Comparison of ENCODE assay signal across 35 cellular contexts in genomic region chr3:100423611-100424010, GRCh38.
"Had no signal": no experiment of that assay in that cellular context is flagged by ENCODE, and none has a peak within 500 bp of the region (broad histone marks: within the 10 kb centered on the region; RNA-seq: fewer than 3 reads in every experiment).

No MANE protein-coding gene starts in this region.

- H3K27me3 Mint-ChIP-seq: activated B cell treated with CpG ODN at 0.5 μM for 24 hours; activated CD4-positive, alpha-beta memory T cell treated with anti-CD3 and anti-CD28 coated beads for 36 hours; activated CD8-positive, alpha-beta T cell treated with anti-CD3 and anti-CD28 coated beads for 36 hours had no signal

- H3K9me3 Mint-ChIP-seq: activated B cell treated with CpG ODN at 0.5 μM for 24 hours; activated CD4-positive, alpha-beta memory T cell treated with anti-CD3 and anti-CD28 coated beads for 36 hours; activated CD4-positive, alpha-beta T cell treated with anti-CD3 and anti-CD28 coated beads, Interleukin-2, amount 10 ng/mL, durations not matched to agents 24 days and 14 days; activated CD8-positive, alpha-beta T cell treated with anti-CD3 and anti-CD28 coated beads for 36 hours; activated naive CD4-positive, alpha-beta T cell treated with anti-CD3 and anti-CD28 coated beads for 36 hours; activated naive CD4-positive, alpha-beta T cell treated with anti-CD3 and anti-CD28 coated beads, Interleukin-2, amount 50 U/mL, for 72 hours; activated naive CD8-positive, alpha-beta T cell treated with anti-CD3 and anti-CD28 coated beads for 36 hours; activated T-cell treated with anti-CD3 and anti-CD28 coated beads, Interleukin-2, amount 50 U/mL, for 4 hours; activated T-cell treated with anti-CD3 and anti-CD28 coated beads, Interleukin-2, amount 50 U/mL, for 72 hours; activated T-helper 1 cell treated with anti-CD3 and anti-CD28 coated beads, Interleukin-12 subunit alpha, Interleukin-12 subunit beta, Interleukin-2, Interleukin-4 antibody, amounts not matched to agents 30 ng/mL and 10 ng/mL and 1 ng/mL, durations not matched to agents 14 hours and 24 hours and 36 hours; activated T-helper 17 cell treated with anti-CD3 and anti-CD28 coated beads, Interleukin-2, amount 50 U/mL, for 72 hours; central memory CD8-positive, alpha-beta T cell; T-helper 1 cell treated with Interleukin-12 subunit alpha and Interleukin-12 subunit beta and Interleukin-4 antibody, amounts not matched to agents 30 μg/mL and 1 μg/mL, for 36 hours; T-helper 2 cell treated with Interferon-gamma antibody and Interleukin-4, amounts not matched to agents 5 μg/mL and 100 μg/mL, for 36 hours had no signal

- H3K36me3 Mint-ChIP-seq: activated CD4-positive, alpha-beta memory T cell treated with anti-CD3 and anti-CD28 coated beads for 36 hours; activated naive CD4-positive, alpha-beta T cell treated with anti-CD3 and anti-CD28 coated beads, Interleukin-2, amount 50 U/mL, for 72 hours; activated naive CD8-positive, alpha-beta T cell treated with anti-CD3 and anti-CD28 coated beads for 36 hours had no signal

- H3K4me3 ChIP-seq: adrenal gland, body of pancreas, breast epithelium had no signal

- H3K27ac Mint-ChIP-seq: activated B cell treated with CpG ODN at 0.5 μM for 24 hours; activated CD4-positive, alpha-beta memory T cell treated with anti-CD3 and anti-CD28 coated beads for 36 hours; activated CD4-positive, alpha-beta T cell treated with anti-CD3 and anti-CD28 coated beads, Interleukin-2, amount 10 ng/mL, durations not matched to agents 24 days and 14 days; activated CD8-positive, alpha-beta T cell treated with anti-CD3 and anti-CD28 coated beads for 36 hours; activated naive CD4-positive, alpha-beta T cell treated with anti-CD3 and anti-CD28 coated beads for 36 hours; activated naive CD4-positive, alpha-beta T cell treated with anti-CD3 and anti-CD28 coated beads, Interleukin-2, amount 50 U/mL, for 72 hours; activated naive CD8-positive, alpha-beta T cell treated with anti-CD3 and anti-CD28 coated beads for 36 hours; activated T-cell treated with anti-CD3 and anti-CD28 coated beads, Interleukin-2, amount 50 U/mL, for 72 hours; activated T-helper 1 cell treated with anti-CD3 and anti-CD28 coated beads, Interleukin-12 subunit alpha, Interleukin-12 subunit beta, Interleukin-2, Interleukin-4 antibody, amounts not matched to agents 30 ng/mL and 10 ng/mL and 1 ng/mL, durations not matched to agents 14 hours and 24 hours and 36 hours; activated T-helper 17 cell treated with anti-CD3 and anti-CD28 coated beads, Interleukin-2, amount 50 U/mL, for 72 hours; T-helper 1 cell treated with Interleukin-12 subunit alpha and Interleukin-12 subunit beta and Interleukin-4 antibody, amounts not matched to agents 30 μg/mL and 1 μg/mL, for 36 hours; T-helper 2 cell treated with Interferon-gamma antibody and Interleukin-4, amounts not matched to agents 5 μg/mL and 100 μg/mL, for 36 hours had no signal

- H3K9me3 ChIP-seq: adrenal gland, body of pancreas, breast epithelium had no signal

- H3K4me3 Mint-ChIP-seq: activated B cell treated with CpG ODN at 0.5 μM for 24 hours; activated CD4-positive, alpha-beta memory T cell treated with anti-CD3 and anti-CD28 coated beads for 36 hours; activated CD4-positive, alpha-beta T cell treated with anti-CD3 and anti-CD28 coated beads, Interleukin-2, amount 10 ng/mL, durations not matched to agents 24 days and 14 days; activated CD8-positive, alpha-beta T cell treated with anti-CD3 and anti-CD28 coated beads for 36 hours; activated naive CD4-positive, alpha-beta T cell treated with anti-CD3 and anti-CD28 coated beads for 36 hours; activated naive CD8-positive, alpha-beta T cell treated with anti-CD3 and anti-CD28 coated beads for 36 hours; activated T-cell treated with anti-CD3 and anti-CD28 coated beads, Interleukin-2, amount 50 U/mL, for 4 hours; activated T-cell treated with anti-CD3 and anti-CD28 coated beads, Interleukin-2, amount 50 U/mL, for 72 hours; activated T-helper 1 cell treated with anti-CD3 and anti-CD28 coated beads, Interleukin-12 subunit alpha, Interleukin-12 subunit beta, Interleukin-2, Interleukin-4 antibody, amounts not matched to agents 30 ng/mL and 10 ng/mL and 1 ng/mL, durations not matched to agents 14 hours and 24 hours and 36 hours; activated T-helper 17 cell treated with anti-CD3 and anti-CD28 coated beads, Interleukin-2, amount 50 U/mL, for 72 hours; central memory CD8-positive, alpha-beta T cell; T-helper 1 cell treated with Interleukin-12 subunit alpha and Interleukin-12 subunit beta and Interleukin-4 antibody, amounts not matched to agents 30 μg/mL and 1 μg/mL, for 36 hours; T-helper 2 cell treated with Interferon-gamma antibody and Interleukin-4, amounts not matched to agents 5 μg/mL and 100 μg/mL, for 36 hours had no signal

- H3K27me3 ChIP-seq: adrenal gland, body of pancreas, brain microvascular endothelial cell, breast epithelium had no signal

- DNase-seq: activated B cell treated with CpG ODN at 0.5 μM for 24 hours; activated CD4-positive, alpha-beta memory T cell treated with anti-CD3 and anti-CD28 coated beads for 36 hours; activated CD4-positive, alpha-beta T cell treated with anti-CD3 and anti-CD28 coated beads for 4 hours; activated CD4-positive, alpha-beta T cell treated with anti-CD3 and anti-CD28 coated beads, Interleukin-2, amount 10 ng/mL, durations not matched to agents 24 days and 14 days; activated CD4-positive, alpha-beta T cell treated with anti-CD3 and anti-CD28 coated beads, Interleukin-2, amount 50 U/mL, for 1 hour; activated CD4-positive, alpha-beta T cell treated with anti-CD3 and anti-CD28 coated beads, Interleukin-2, amount 50 U/mL, for 4 hours; activated CD4-positive, CD25-positive, alpha-beta regulatory T cell treated with anti-CD3 and anti-CD28 coated beads, Interleukin-2, amount 50 U/mL, for 72 hours; activated CD8-positive, alpha-beta memory T cell treated with anti-CD3 and anti-CD28 coated beads, Interleukin-2, amount 50 U/mL, for 4 hours; activated CD8-positive, alpha-beta T cell treated with anti-CD3 and anti-CD28 coated beads for 36 hours; activated effector memory CD4-positive, alpha-beta T cell treated with anti-CD3 and anti-CD28 coated beads, Interleukin-2, amount 50 U/mL, for 16 hours; activated gamma-delta T cell treated with Interleukin-2 at 50 U/mL for 16 hours; activated naive CD4-positive, alpha-beta T cell; activated naive CD4-positive, alpha-beta T cell treated with anti-CD3 and anti-CD28 coated beads for 36 hours; activated naive CD4-positive, alpha-beta T cell treated with anti-CD3 and anti-CD28 coated beads, Interleukin-2, amount 50 U/mL, for 16 hours; activated naive CD8-positive, alpha-beta T cell treated with anti-CD3 and anti-CD28 coated beads for 36 hours; activated T-cell treated with anti-CD3 and anti-CD28 coated beads for 4 hours; activated T-cell treated with anti-CD3 and anti-CD28 coated beads, Interleukin-2, amount 50 U/mL, for 1 hour; activated T-cell treated with anti-CD3 and anti-CD28 coated beads, Interleukin-2, amount 50 U/mL, for 4 hours; activated T-cell treated with anti-CD3 and anti-CD28 coated beads, Interleukin-2, amount 50 U/mL, for 72 hours; adrenal gland; amniotic stem cell; aorta; body of pancreas; brain microvascular endothelial cell; cerebellar nuclear complex; T-helper 2 cell; T-helper 9 cell had no signal

- H3K36me3 ChIP-seq: adrenal gland, brain microvascular endothelial cell, breast epithelium had no signal

- ATAC-seq: activated CD8-positive, alpha-beta T cell treated with anti-CD3 and anti-CD28 coated beads for 36 hours; activated naive CD4-positive, alpha-beta T cell treated with anti-CD3 and anti-CD28 coated beads, Interleukin-2, amount 50 U/mL, for 72 hours; activated T-cell treated with anti-CD3 and anti-CD28 coated beads, Interleukin-2, amount 50 U/mL, for 4 hours; activated T-cell treated with anti-CD3 and anti-CD28 coated beads, Interleukin-2, amount 50 U/mL, for 72 hours; activated T-helper 17 cell treated with anti-CD3 and anti-CD28 coated beads, Interleukin-2, amount 50 U/mL, for 72 hours; body of pancreas had no signal

- H3K27ac ChIP-seq: adrenal gland, body of pancreas, brain microvascular endothelial cell, breast epithelium, VCaP had no signal

- H3K4me1 ChIP-seq: adrenal gland, breast epithelium had no signal

- H3K4me1 Mint-ChIP-seq: activated CD4-positive, alpha-beta T cell treated with anti-CD3 and anti-CD28 coated beads, Interleukin-2, amount 10 ng/mL, durations not matched to agents 24 days and 14 days; activated naive CD8-positive, alpha-beta T cell treated with anti-CD3 and anti-CD28 coated beads for 36 hours; central memory CD8-positive, alpha-beta T cell had no signal
